22 cellular contexts compared by ENCODE assay signal in genomic region chr6:135063926-135064325, GRCh38. TPM values are rescaled to one million over a fixed set of nuclear protein-coding genes. Genes with fewer than 3 reads are reported as not detected.
DNase-seq lines count a peak whose midpoint lies in the region; FAIRE-seq and TF ChIP-seq lines count a peak whose summit lies in the region.
"Had no signal": no experiment of that assay in that cellular context is flagged by ENCODE, and none has a peak within 500 bp of the region (broad histone marks: within the 10 kb centered on the region; RNA-seq: fewer than 3 reads in every experiment).

No MANE protein-coding gene starts in this region.

- H3K4me1 Mint-ChIP-seq in endodermal cell = peaks cover 20% of the 10 kb centered on the region
- peaks cover 17% of the 10 kb centered on the region for H3K4me1 Mint-ChIP-seq in activated naive CD4-positive, alpha-beta T cell treated with anti-CD3 and anti-CD28 coated beads for 36 hours (ENCODE audit: low read depth)
- H3K4me1 Mint-ChIP-seq: CD4-positive, alpha-beta memory T cell had no signal

- WGBS in endodermal cell (ENCODE audit: insufficient coverage in 1 of 2, insufficient read length in 1 of 2), 2 experiments = 87% methylated on average over 2 of the region's 3 CpGs; no CpG with 5 or more reads in 1 of the 2 experiments

- H3K4me1 ChIP-seq in HAP-1 (peaks cover 25% of the 10 kb centered on the region), endodermal cell (ENCODE audit: control insufficient read depth, insufficient read depth, low read length) (peaks cover 5% of the 10 kb centered on the region)
- H3K4me1 ChIP-seq: A549, BE2C had no signal

- CTCF ChIA-PET in activated naive CD4-positive, alpha-beta T cell treated with anti-CD3 and anti-CD28 coated beads for 36 hours (lab: Charles Lee) = interaction anchor here (0.5 to 1.3 kb wide), 3 partner anchors 12 to 120 kb away, joined by 3 read pairs; no protein-coding TSS in a partner anchor

- intact Hi-C loops in activated naive CD4-positive, alpha-beta T cell treated with anti-CD3 and anti-CD28 coated beads for 36 hours (cut with micrococcal nuclease) = no loop called here

- no peak overlapping the region for H3K4me3 Mint-ChIP-seq in endodermal cell
- no peak overlapping the region for H3K4me3 Mint-ChIP-seq in activated naive CD4-positive, alpha-beta T cell treated with anti-CD3 and anti-CD28 coated beads for 36 hours
- H3K4me3 Mint-ChIP-seq: CD4-positive, alpha-beta memory T cell; HFFc6 had no signal

- no peaks in the 10 kb centered on the region for H3K36me3 Mint-ChIP-seq in endodermal cell (ENCODE audit: low read depth)
- H3K36me3 Mint-ChIP-seq in activated naive CD4-positive, alpha-beta T cell treated with anti-CD3 and anti-CD28 coated beads for 36 hours (ENCODE audit: low read depth) = no peaks in the 10 kb centered on the region
- H3K36me3 Mint-ChIP-seq: CD4-positive, alpha-beta memory T cell had no signal

- H3K4me3 ChIP-seq in HAP-1 (no peak overlapping the region), endodermal cell (ENCODE audit: low read length) (peak overlapping the region; percentile 35)
- H3K4me3 ChIP-seq: A549 had no signal

- H3K9me3 Mint-ChIP-seq in endodermal cell = no peaks in the 10 kb centered on the region
- H3K9me3 Mint-ChIP-seq in activated naive CD4-positive, alpha-beta T cell treated with anti-CD3 and anti-CD28 coated beads for 36 hours = peaks cover 2% of the 10 kb centered on the region
- H3K9me3 Mint-ChIP-seq: CD4-positive, alpha-beta memory T cell; HFFc6 had no signal

- H3K9ac ChIP-seq in endodermal cell (ENCODE audit: extremely low read depth, low read length, poor library complexity, severe bottlenecking) = no peak overlapping the region

- DNase-seq in GM12891 (ENCODE audit: insufficient read length, low spot score) = no peak
- DNase-seq in HAP-1 (ENCODE audit: low spot score in 2 of 2) = peak; percentile 21 to 72
- DNase-seq in endodermal cell = no peak
- DNase-seq in D721Med (ENCODE audit: insufficient read length, low spot score) = no peak
- DNase-seq in cortex of kidney (lab: John Stamatoyannopoulos, UW) = no peak
- no peak for DNase-seq in SKM-1 treated with dmso at 0.1 percent for 144 hours (lab: John Stamatoyannopoulos, UW; ENCODE audit: unreplicated experiment)
- DNase-seq in activated naive CD4-positive, alpha-beta T cell treated with anti-CD3 and anti-CD28 coated beads for 36 hours = no peak
- DNase-seq: 8988T; ACHN; AML-193; BE2C; C1 segment of cervical spinal cord; Calu3; CD4-positive, alpha-beta memory T cell; COR-L47; DMS153; DND-41; GOT3; H7; HFFc6 had no signal

- H3K9me3 ChIP-seq in HAP-1 (no peaks in the 10 kb centered on the region), endodermal cell (ENCODE audit: control insufficient read depth, low read length) (no peaks in the 10 kb centered on the region)
- H3K9me3 ChIP-seq: A549, BE2C had no signal

- H3K36me3 ChIP-seq in HAP-1 (replicated peaks) (no peaks in the 10 kb centered on the region), endodermal cell (ENCODE audit: control insufficient read depth, insufficient read depth, low read length) (no peaks in the 10 kb centered on the region)
- H3K36me3 ChIP-seq: BE2C had no signal

- TF ChIP-seq CTCF in endodermal cell (conservative IDR thresholded peaks at IDR 0.05) = no peak
- TF ChIP-seq CTCF in D721Med (IDR thresholded peaks at IDR 0.05; ENCODE audit: insufficient read depth, missing control alignments) = no peak

- no peaks in the 10 kb centered on the region for H3K27me3 Mint-ChIP-seq in endodermal cell (ENCODE audit: insufficient read depth)
- H3K27me3 Mint-ChIP-seq in activated naive CD4-positive, alpha-beta T cell treated with anti-CD3 and anti-CD28 coated beads for 36 hours (ENCODE audit: low read depth) = no peaks in the 10 kb centered on the region

- peaks cover 2% of the 10 kb centered on the region; the same call in 1 of the 2 replicates for H3K27me3 ChIP-seq in HAP-1 (ENCODE audit: low read depth)
- no peaks in the 10 kb centered on the region for H3K27me3 ChIP-seq in endodermal cell (ENCODE audit: control insufficient read depth, insufficient read depth, low read length, poor library complexity, severe bottlenecking)
- H3K27me3 ChIP-seq: BE2C had no signal

- H3K27ac Mint-ChIP-seq in endodermal cell = no peak overlapping the region
- H3K27ac Mint-ChIP-seq in activated naive CD4-positive, alpha-beta T cell treated with anti-CD3 and anti-CD28 coated beads for 36 hours = no peak overlapping the region
- H3K27ac Mint-ChIP-seq: CD4-positive, alpha-beta memory T cell; HFFc6 had no signal

- no peak for TF ChIP-seq POLR2A in GM12891 (IDR thresholded peaks at IDR 0.05; ENCODE audit: low read depth, low read length)

- in situ Hi-C loops in HAP-1 (cut with MboI; ENCODE audit: low sequenced_read_pairs) = no loop called here

- peak; percentile 13 for FAIRE-seq in GM12891 (lab: Jason Lieb, UNC)
- FAIRE-seq in D721Med (lab: Jason Lieb, UNC) = no peak
- FAIRE-seq: A549, G401.6 had no signal

- no peak overlapping the region for H3K27ac ChIP-seq in endodermal cell (ENCODE audit: low read depth, low read length)
- H3K27ac ChIP-seq: A549 had no signal

TF ChIP-seq in GM12891, 5 proteins besides CTCF, POLR2A, EP300 and RAD21:
- TF ChIP-seq POU2F2 (IDR thresholded peaks at IDR 0.05; ENCODE audit: low read depth, low read length) (no peak), POLR2AphosphoS5 (IDR thresholded peaks at IDR 0.05; ENCODE audit: low read depth, low read length) (no peak), TAF1 (IDR thresholded peaks at IDR 0.05; ENCODE audit: low read depth, low read length) (no peak)
TF ChIP-seq in GM12891: peak in this region for 0.

RNA-seq across cellular contexts. Expression of gene HBS1L, which starts 9.3 kb away (rescaled TPM):
- polyA plus RNA-seq in GM12891 (2012; ENCODE audit: low read depth, missing spikeins) = 50.4 TPM
- 100 to 1,000 TPM; 106 to 122 TPM for total RNA-seq in endodermal cell
- 74.7 TPM for polyA plus RNA-seq in endodermal cell (2013, experiment 1 of 2)
- 67.1 TPM for polyA plus RNA-seq in endodermal cell (2013, experiment 2 of 2)
- 100 to 1,000 TPM; 150 to 153 TPM for total RNA-seq in activated naive CD4-positive, alpha-beta T cell treated with anti-CD3 and anti-CD28 coated beads for 36 hours

Comparison
In these comparisons a context has a peak if more than half of its experiments do, and no peak if none do; other contexts are left out.
1. DNase-seq: peak in HAP-1 (2 of 2); none in GM12891 (single experiment), endodermal cell (single experiment), D721Med (single experiment), cortex of kidney (single experiment), SKM-1 treated with dmso at 0.1 percent for 144 hours (single experiment) and activated naive CD4-positive, alpha-beta T cell treated with anti-CD3 and anti-CD28 coated beads for 36 hours (single experiment).